In the genomic region with DNA sequence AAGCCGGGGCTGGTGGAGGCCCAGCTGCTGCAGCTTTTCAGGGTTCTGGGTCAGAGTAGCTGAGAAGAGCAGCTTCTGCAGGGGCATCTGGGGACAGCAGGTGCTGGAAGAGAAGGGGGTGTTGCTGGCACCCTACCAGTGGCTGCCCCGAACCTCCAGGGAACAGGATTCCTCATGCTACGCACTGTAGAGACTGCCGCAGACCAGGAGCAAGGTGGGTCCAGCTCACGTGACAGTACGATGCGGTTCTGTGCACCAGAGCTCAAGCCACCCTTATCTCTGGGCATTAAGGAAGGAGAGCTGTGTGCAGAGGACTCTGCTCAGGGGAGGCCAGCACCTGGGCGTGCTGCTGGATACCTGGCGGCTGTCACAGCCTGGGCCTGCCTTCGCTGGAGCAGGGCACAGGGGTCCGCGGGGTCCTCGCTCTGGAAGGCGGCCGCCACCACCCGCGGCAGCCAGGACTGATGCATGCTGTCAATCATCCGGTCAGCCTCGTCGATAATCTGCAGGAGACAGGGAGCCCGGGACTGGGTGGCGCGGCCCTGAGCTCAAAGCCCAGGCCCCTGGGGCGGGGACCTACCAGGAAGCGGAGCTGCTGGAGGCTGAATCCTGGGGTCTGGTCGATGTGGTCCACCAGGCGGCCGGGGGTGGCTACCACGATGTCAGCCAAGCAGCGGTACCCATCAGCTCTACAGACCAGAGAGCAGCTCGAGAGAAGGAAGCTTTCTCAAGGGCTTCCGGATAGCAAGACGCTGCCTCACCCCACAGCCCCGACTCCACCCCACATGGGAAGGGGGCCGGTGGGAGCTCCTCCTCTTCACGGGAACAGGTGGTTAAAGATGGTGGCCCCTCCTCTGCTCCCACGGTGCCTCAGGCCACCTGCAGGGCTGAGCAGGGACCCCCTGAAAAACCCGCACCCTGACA, we compare ENCODE assay signal across 19 cellular contexts.
"Had no signal": no experiment of that assay in that cellular context is flagged by ENCODE, and none has a peak within 500 bp of the region (broad histone marks: within the 10 kb centered on the region; RNA-seq: fewer than 3 reads in every experiment).

No MANE protein-coding gene starts in this region.

- H3K9me3 ChIP-seq: ascending aorta, prostate gland, right atrium auricular region, tibial nerve had no signal

- H3K4me3 ChIP-seq: ascending aorta, coronary artery, lung, prostate gland, right atrium auricular region, tibial nerve had no signal

- H3K9me3 Mint-ChIP-seq: activated naive CD4-positive, alpha-beta T cell treated with anti-CD3 and anti-CD28 coated beads for 36 hours; central memory CD8-positive, alpha-beta T cell; natural killer cell treated with Interleukin-12 subunit alpha and Interleukin-12 subunit beta and Interleukin-15 and Interleukin-18, amount 100 ng/mL, for 72 hours had no signal

- H3K27ac ChIP-seq: ascending aorta, coronary artery, prostate gland, right atrium auricular region, tibial nerve had no signal

- H3K27me3 ChIP-seq: ascending aorta, right atrium auricular region, tibial nerve had no signal

- H3K27ac Mint-ChIP-seq: activated naive CD4-positive, alpha-beta T cell treated with anti-CD3 and anti-CD28 coated beads for 36 hours; natural killer cell treated with Interleukin-12 subunit alpha and Interleukin-12 subunit beta and Interleukin-15 and Interleukin-18, amount 100 ng/mL, for 72 hours had no signal

- DNase-seq: activated CD4-positive, alpha-beta T cell treated with anti-CD3 and anti-CD28 coated beads, Interleukin-2, amount 50 U/mL, for 1 hour; activated CD4-positive, CD25-positive, alpha-beta regulatory T cell; activated naive CD4-positive, alpha-beta T cell treated with anti-CD3 and anti-CD28 coated beads for 36 hours; activated T-cell treated with anti-CD3 and anti-CD28 coated beads for 4 hours; erythroblast; foreskin melanocyte; kidney; occipital lobe; stimulated activated naive CD8-positive, alpha-beta T cell treated with anti-CD3 and anti-CD28 coated beads, Interleukin-15, Interleukin-2, amounts not matched to agents 100 U/mL and 50 U/mL, for 24 hours; substantia nigra had no signal

- ATAC-seq: left lobe of liver; natural killer cell treated with Interleukin-12 subunit alpha and Interleukin-12 subunit beta and Interleukin-15 and Interleukin-18, amount 100 ng/mL, for 72 hours; stimulated activated naive CD8-positive, alpha-beta T cell treated with anti-CD3 and anti-CD28 coated beads, Interleukin-15, Interleukin-2, amounts not matched to agents 100 U/mL and 50 U/mL, for 24 hours had no signal

- H3K27me3 Mint-ChIP-seq: central memory CD8-positive, alpha-beta T cell; natural killer cell treated with Interleukin-12 subunit alpha and Interleukin-12 subunit beta and Interleukin-15 and Interleukin-18, amount 100 ng/mL, for 72 hours had no signal

- H3K36me3 Mint-ChIP-seq: natural killer cell treated with Interleukin-12 subunit alpha and Interleukin-12 subunit beta and Interleukin-15 and Interleukin-18, amount 100 ng/mL, for 72 hours had no signal
